Comparison of ENCODE assay signal across 8 cellular contexts in genomic region chr6:125974214-125974866, GRCh38. TPM values are rescaled to one million over a fixed set of nuclear protein-coding genes. Genes with fewer than 3 reads are reported as not detected.
A peak's percentile ranks its signal among the peaks of the same experiment; 100 is the strongest.
DNase-seq lines count a peak whose midpoint lies in the region; ATAC-seq and TF ChIP-seq lines count a peak whose summit lies in the region.

No MANE protein-coding gene starts in this region.

- H3K4me3 ChIP-seq in Peyer's patch = no peak overlapping the region

- no peaks in the 10 kb centered on the region for H3K9me3 Mint-ChIP-seq in endothelial cell (ENCODE audit: unreplicated experiment)
- no peaks in the 10 kb centered on the region for H3K9me3 Mint-ChIP-seq in naive thymus-derived CD8-positive, alpha-beta T cell

- no peaks in the 10 kb centered on the region for H3K4me1 Mint-ChIP-seq in endothelial cell (ENCODE audit: unreplicated experiment)
- H3K4me1 Mint-ChIP-seq in naive thymus-derived CD8-positive, alpha-beta T cell = peaks cover 8 to 13% (median 11%) of the 10 kb centered on the region in 4 donors

- no peak for TF ChIP-seq POLR2A in Peyer's patch (IDR thresholded peaks at IDR 0.05)

- H3K4me1 ChIP-seq in Peyer's patch = no peaks in the 10 kb centered on the region

- no peak overlapping the region for H3K27ac Mint-ChIP-seq in endothelial cell (ENCODE audit: unreplicated experiment)
- H3K27ac Mint-ChIP-seq in naive thymus-derived CD8-positive, alpha-beta T cell = peak overlapping the region in 3 of 10 donors; percentile 20 to 28 (median 27)

- peaks cover 1% of the 10 kb centered on the region for H3K27me3 Mint-ChIP-seq in endothelial cell (ENCODE audit: unreplicated experiment)
- H3K27me3 Mint-ChIP-seq in naive thymus-derived CD8-positive, alpha-beta T cell = no peaks in the 10 kb centered on the region

- H3K36me3 Mint-ChIP-seq in endothelial cell (ENCODE audit: low read depth, unreplicated experiment) = no peaks in the 10 kb centered on the region
- H3K36me3 Mint-ChIP-seq in naive thymus-derived CD8-positive, alpha-beta T cell = peaks cover 3 to 57% (median 11%) of the 10 kb centered on the region in 3 donors

- H3K9me3 ChIP-seq in Peyer's patch = no peaks in the 10 kb centered on the region

- peaks cover 0 to 31% (median 0%) of the 10 kb centered on the region in 3 donors for H3K36me3 ChIP-seq in Peyer's patch

- no peak overlapping the region for H3K27ac ChIP-seq in Peyer's patch

- POLR2A ChIA-PET in naive thymus-derived CD8-positive, alpha-beta T cell (lab: Charles Lee) = interaction anchor here (1.0 to 1.6 kb wide), 4 partner anchors 12 to 672 kb away, joined by 3 to 6 read pairs (median 5); partner anchors contain the start of genes HINT3 and TRMT11

- DNase-seq in DMS79 treated with DMSO at 0.1 percent for 48 hours (lab: John Stamatoyannopoulos, UW) (peak; percentile 52), Peyer's patch (no peak), endothelial cell (ENCODE audit: low spot score) (no peak), retina (no peak)
- peak in 3 of 10 donors; percentile 32 to 47 (median 43) for DNase-seq in naive thymus-derived CD8-positive, alpha-beta T cell

- TF ChIP-seq CTCF in Peyer's patch (IDR thresholded peaks at IDR 0.05) (peak in 5 of 6 experiments; percentile 53 to 70 (median 62)), endothelial cell (IDR thresholded peaks at IDR 0.05; ENCODE audit: unreplicated experiment) (peak; percentile 60)

- ATAC-seq in GM19397 (IDR thresholded peaks at IDR 0.05; ENCODE audit: unreplicated experiment) = peak; percentile 58
- ATAC-seq in HG03469 (IDR thresholded peaks at IDR 0.05; ENCODE audit: unreplicated experiment) = peak; percentile 79
- peak; percentile 68 to 74 for ATAC-seq in naive thymus-derived CD8-positive, alpha-beta T cell
- no peak for ATAC-seq in HG02588 (IDR thresholded peaks at IDR 0.05; ENCODE audit: unreplicated experiment)

- no peak overlapping the region for H3K4me3 Mint-ChIP-seq in endothelial cell (ENCODE audit: unreplicated experiment)
- no peak overlapping the region for H3K4me3 Mint-ChIP-seq in naive thymus-derived CD8-positive, alpha-beta T cell

- no peaks in the 10 kb centered on the region for H3K27me3 ChIP-seq in Peyer's patch

RNA-seq across cellular contexts. Expression of gene TRMT11, which starts 12.0 kb away (rescaled TPM):
- total RNA-seq in Peyer's patch = 10 to 100 TPM; 36.6 to 60.2 (median 51.2) TPM
- total RNA-seq in endothelial cell (ENCODE audit: unreplicated experiment) = 9.6 TPM
- 10 to 100 TPM; 27.3 to 27.9 TPM for total RNA-seq in naive thymus-derived CD8-positive, alpha-beta T cell
- polyA plus RNA-seq in naive thymus-derived CD8-positive, alpha-beta T cell = 10 to 100 TPM in 1 of 3 donors, 1 to 10 TPM in 2; 9.4 to 16.1 (median 9.9) TPM

RNA-seq across cellular contexts. Expression of gene HINT3, which starts 17.8 kb away (rescaled TPM):
- total RNA-seq in Peyer's patch (10 to 100 TPM in 3 of 4 donors, 1 to 10 TPM in 1; 9.9 to 18.2 (median 11.5) TPM), endothelial cell (ENCODE audit: unreplicated experiment) (12.3 TPM)
- 10 to 100 TPM; 11.8 to 12.7 TPM for total RNA-seq in naive thymus-derived CD8-positive, alpha-beta T cell
- polyA plus RNA-seq in naive thymus-derived CD8-positive, alpha-beta T cell = 10 to 100 TPM in 1 of 3 donors, 1 to 10 TPM in 2; 7.9 to 10.4 (median 8.5) TPM
